Comparison of ENCODE assay signal across 1 cellular context in the genomic region with DNA sequence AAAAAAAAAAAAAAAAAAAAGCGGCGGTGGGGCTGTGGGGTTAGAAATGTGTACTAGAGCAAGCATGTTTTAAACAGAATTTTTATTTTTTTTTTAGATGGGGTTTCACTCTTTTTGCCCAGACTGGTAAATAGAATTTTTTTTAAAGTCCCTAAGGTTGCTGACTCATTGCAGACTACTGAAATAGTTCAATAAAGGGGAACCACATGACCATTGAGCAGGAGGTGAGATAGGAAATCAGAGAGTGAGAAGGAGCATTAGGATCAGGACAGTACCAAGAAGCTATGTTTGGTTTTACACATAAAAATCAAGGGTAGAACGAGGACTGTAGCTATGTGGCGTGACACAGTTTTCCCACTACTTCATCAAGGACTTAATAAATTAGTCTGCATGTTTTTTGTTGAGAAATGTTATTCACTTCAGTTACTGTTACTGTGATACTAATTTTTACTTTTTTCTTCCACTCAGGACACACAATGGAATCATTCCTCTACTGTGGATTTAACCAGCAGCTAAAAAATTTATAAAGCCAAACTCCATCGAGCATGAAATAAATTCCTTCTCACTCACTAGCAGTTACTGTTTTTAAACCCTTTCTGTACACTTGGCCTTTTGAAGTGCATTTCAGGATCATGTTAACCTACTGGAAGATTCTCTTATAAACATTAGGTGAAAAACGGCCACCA.
TF ChIP-seq lines count a peak whose summit lies in the region.

No MANE protein-coding gene starts in this region.

TF ChIP-seq in K562, 482 proteins besides CTCF, POLR2A, EP300 and RAD21 (continued from another document):
- TF ChIP-seq NFE2L1 (tag; IDR thresholded peaks at IDR 0.05; ENCODE audit: borderline replicate concordance, low read depth) (peak; percentile 64), SMAD2 (IDR thresholded peaks at IDR 0.05; ENCODE audit: low read depth, low read length) (no peak), NCOA1 (IDR thresholded peaks at IDR 0.05; ENCODE audit: low read depth) (no peak), KDM5B (IDR thresholded peaks at IDR 0.05; ENCODE audit: insufficient replicate concordance, low read depth, low read length) (no peak)
